ENCODE assay signal across 9 cellular contexts in the genomic region with DNA sequence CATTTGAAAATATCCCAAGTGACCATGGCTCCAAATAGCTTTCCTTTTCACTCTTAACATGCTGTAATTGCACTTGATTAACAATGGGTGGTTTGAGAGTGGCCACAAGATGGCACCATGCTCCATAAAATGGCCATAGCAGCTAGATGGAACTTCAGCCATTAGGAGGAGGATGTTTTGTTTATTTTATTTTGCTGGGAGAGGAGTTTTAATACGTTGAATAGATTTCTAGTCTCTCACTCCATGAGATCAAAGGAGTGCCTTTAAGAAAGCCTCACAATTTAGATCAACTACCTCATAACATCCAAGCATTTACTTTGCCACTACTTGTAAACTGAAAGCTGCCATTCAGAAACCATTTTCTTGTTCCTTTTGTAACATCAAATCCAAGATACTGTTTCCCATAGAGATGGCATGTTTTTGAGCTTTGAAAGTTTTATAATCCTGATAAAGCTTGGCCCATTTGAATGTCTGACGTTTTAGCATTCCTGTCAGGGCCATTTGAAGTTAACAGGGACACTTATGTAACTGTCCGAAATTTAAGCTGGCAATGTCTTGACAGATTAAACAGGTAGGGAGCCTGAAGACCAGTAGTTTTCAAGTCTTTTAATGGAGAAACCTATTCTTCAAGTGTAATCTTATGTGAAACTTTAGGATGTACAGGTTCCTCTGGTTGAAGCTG. TPM values are rescaled to one million over a fixed set of nuclear protein-coding genes. Genes with fewer than 3 reads are reported as not detected.
DNase-seq lines count a peak whose midpoint lies in the region; ATAC-seq and TF ChIP-seq lines count a peak whose summit lies in the region.
"Had no signal": no experiment of that assay in that cellular context is flagged by ENCODE, and none has a peak within 500 bp of the region (broad histone marks: within the 10 kb centered on the region; RNA-seq: fewer than 3 reads in every experiment).

No MANE protein-coding gene starts in this region.

- TF ChIP-seq CTCF in AG04450 (IDR thresholded peaks at IDR 0.05; ENCODE audit: low read depth, low read length) (peak; percentile 87), GM23338 (conservative IDR thresholded peaks at IDR 0.05; ENCODE audit: low read depth in 2 of 2) (peak; percentile 93 to 99)

- H3K27ac ChIP-seq in AG04450 (ENCODE audit: low read depth, low read length) (no peak overlapping the region), GM23338 (ENCODE audit: low read depth) (no peak overlapping the region)

- H3K4me1 ChIP-seq in GM23338 (ENCODE audit: insufficient read depth), result no peaks in the 10 kb centered on the region

- POLR2A ChIA-PET in AG04450 (lab: Yijun Ruan, JAX), result interaction anchor here (0.7 to 1.5 kb wide), 9 partner anchors 18 to 311 kb away, joined by 3 to 14 read pairs (median 4); partner anchors contain the start of genes FADS1 and FADS3

- ATAC-seq in GM23338 (peak; percentile 8; the same call in 2 of the 3 replicates), memory B cell (ENCODE audit: low read depth) (peak; percentile 18), GM21723 (IDR thresholded peaks at IDR 0.05; ENCODE audit: unreplicated experiment) (no peak)

- no peaks in the 10 kb centered on the region; the same call in 1 of the 2 replicates for H3K9me3 ChIP-seq in AG04450 (ENCODE audit: control insufficient read depth, insufficient read depth, low read length)

- H3K4me3 Mint-ChIP-seq in GM23338 (no peak overlapping the region; the same call in 2 of the 3 replicates), memory B cell (no peak overlapping the region)

- DNase-seq in AG04450 (ENCODE audit: low read depth, low spot score), result peak; percentile 82
- peak; percentile 85 for DNase-seq in GM23338 (ENCODE audit: low spot score)
- DNase-seq in NCI-H460 (ENCODE audit: extremely low read depth, low read depth), result peak; percentile 70
- DNase-seq in activated CD4-positive, alpha-beta T cell treated with anti-CD3 and anti-CD28 coated beads for 4 hours, result peak; percentile 65 to 73
- DNase-seq in effector CD4-positive, alpha-beta T cell, result peak; percentile 75
- peak; percentile 57 to 68 for DNase-seq in memory B cell (ENCODE audit: low spot score in 2 of 2)
- peak; percentile 50 to 61 for DNase-seq in stimulated activated CD8-positive, alpha-beta memory T cell treated with anti-CD3 and anti-CD28 coated beads, Interleukin-7, amount 100 ng/mL, for 4 hours (ENCODE audit: low read depth in 2 of 2)

- no peaks in the 10 kb centered on the region for H3K9me3 Mint-ChIP-seq in GM23338
- no peaks in the 10 kb centered on the region for H3K9me3 Mint-ChIP-seq in memory B cell
- H3K9me3 Mint-ChIP-seq: stimulated activated naive CD8-positive, alpha-beta T cell treated with anti-CD3 and anti-CD28 coated beads, Interleukin-15, Interleukin-2, amounts not matched to agents 100 ng/mL and 50 ng/mL, for 24 hours had no signal

- H3K4me3 ChIP-seq in AG04450 (ENCODE audit: low read depth, low read length) (no peak overlapping the region), GM23338 (no peak overlapping the region)

- H3K36me3 ChIP-seq in GM23338 (ENCODE audit: insufficient read depth), result peaks cover 9% of the 10 kb centered on the region

- peaks cover 21% of the 10 kb centered on the region; the same call in 1 of the 2 replicates for H3F3A ChIP-seq in GM23338 (replicated peaks; ENCODE audit: low read depth)

- H3K79me2 ChIP-seq in GM23338 (replicated peaks; ENCODE audit: insufficient read depth), result peaks cover 33% of the 10 kb centered on the region

- H3K27ac Mint-ChIP-seq in GM23338 (peak overlapping the region; percentile 52; the same call in 1 of the 2 replicates), memory B cell (no peak overlapping the region)
- H3K27ac Mint-ChIP-seq: stimulated activated naive CD8-positive, alpha-beta T cell treated with anti-CD3 and anti-CD28 coated beads, Interleukin-15, Interleukin-2, amounts not matched to agents 100 ng/mL and 50 ng/mL, for 24 hours had no signal

- H3K4me1 Mint-ChIP-seq in GM23338 (peaks cover 11% of the 10 kb centered on the region), memory B cell (peaks cover 7% of the 10 kb centered on the region)

- H3K27me3 ChIP-seq in AG04450 (ENCODE audit: control insufficient read depth, insufficient read depth, low read length), result no peaks in the 10 kb centered on the region
- no peaks in the 10 kb centered on the region for H3K27me3 ChIP-seq in GM23338 (ENCODE audit: insufficient read depth)

- H3K27me3 Mint-ChIP-seq in GM23338 (ENCODE audit: insufficient read depth, low read depth, poor library complexity), result no peaks in the 10 kb centered on the region
- no peaks in the 10 kb centered on the region for H3K27me3 Mint-ChIP-seq in memory B cell
- H3K27me3 Mint-ChIP-seq: stimulated activated naive CD8-positive, alpha-beta T cell treated with anti-CD3 and anti-CD28 coated beads, Interleukin-15, Interleukin-2, amounts not matched to agents 100 ng/mL and 50 ng/mL, for 24 hours had no signal

- CTCF ChIA-PET in AG04450 (lab: Charles Lee), result interaction anchor here (0.5 to 6.2 kb wide), 50 partner anchors 9 to 787 kb away, joined by 3 to 168 read pairs (median 5); partner anchors contain the start of genes BEST1, FADS1 and FADS2

- H4K20me1 ChIP-seq in GM23338 (replicated peaks; ENCODE audit: insufficient read depth), result peaks cover 11% of the 10 kb centered on the region

- no peaks in the 10 kb centered on the region for H3K9me2 ChIP-seq in GM23338 (ENCODE audit: insufficient read depth)

- peaks cover 74% of the 10 kb centered on the region for H3K36me3 Mint-ChIP-seq in GM23338 (ENCODE audit: low read depth)
- peaks cover 5% of the 10 kb centered on the region for H3K36me3 Mint-ChIP-seq in memory B cell

- no peak overlapping the region for H3K4me2 ChIP-seq in GM23338

- no peak overlapping the region for H2AFZ ChIP-seq in GM23338

TF ChIP-seq in GM23338, 12 proteins besides CTCF, POLR2A, EP300 and RAD21 (continues in another document):
- no peak for TF ChIP-seq NANOG (IDR thresholded peaks at IDR 0.05; ENCODE audit: borderline replicate concordance)
- no peak for TF ChIP-seq EZH2 (IDR thresholded peaks at IDR 0.05; ENCODE audit: low read depth, unreplicated experiment)
- no peak for TF ChIP-seq EZH2phosphoT487 (IDR thresholded peaks at IDR 0.05; ENCODE audit: unreplicated experiment)
- TF ChIP-seq ZNF331 (CRISPR knock-in tag; IDR thresholded peaks at IDR 0.05; ENCODE audit: low read depth), result no peak

RNA-seq across cellular contexts. Expression of gene FEN1, which starts 4.7 kb away (rescaled TPM):
- polyA plus RNA-seq in AG04450 (2011; rRNA removed) (7.1 and 8.4 TPM in 2 replicates), GM23338 (2016; fragmentation: Nextera tagmentation; extraction: Ambion mirVana) (78.8 and 85.1 TPM in 2 replicates)
- polyA minus RNA-seq in AG04450 (2011; rRNA and poly(A)+ RNA removed), result 8.6 and 10.3 TPM in 2 replicates
- 89.0 and 96.3 TPM in 2 replicates for total RNA-seq in GM23338 (2014; rRNA removed; shearing (Covaris generic))
- 19.3 and 21.3 TPM in 2 replicates for total RNA-seq in NCI-H460 (2014; rRNA removed; shearing (Covaris generic))
- 48.6 and 79.9 TPM in 2 replicates for polyA plus RNA-seq in NCI-H460 (2014; cell fraction: nucleus; rRNA removed)

RNA-seq across cellular contexts. Expression of gene TMEM258, which starts 5.0 kb away (rescaled TPM):
- 300 and 356 TPM in 2 replicates for polyA plus RNA-seq in AG04450 (2011; rRNA removed)
- polyA minus RNA-seq in AG04450 (2011; rRNA and poly(A)+ RNA removed), result 111 and 128 TPM in 2 replicates
- total RNA-seq in GM23338 (2014; rRNA removed; shearing (Covaris generic)), result 71.3 and 73.3 TPM in 2 replicates
- polyA plus RNA-seq in GM23338 (2016; fragmentation: Nextera tagmentation; extraction: Ambion mirVana), result 519 and 553 TPM in 2 replicates
- total RNA-seq in NCI-H460 (2014; rRNA removed; shearing (Covaris generic)), result 95.4 and 111 TPM in 2 replicates
- 22.1 and 56.4 TPM in 2 replicates for polyA plus RNA-seq in NCI-H460 (2014; cell fraction: nucleus; rRNA removed)

RNA-seq across cellular contexts. Expression of gene FADS1, which starts 19.4 kb away (rescaled TPM):
- polyA plus RNA-seq in AG04450 (2011; rRNA removed), result 50.4 and 52.4 TPM in 2 replicates
- polyA minus RNA-seq in AG04450 (2011; rRNA and poly(A)+ RNA removed), result 70.4 and 97.0 TPM in 2 replicates
- total RNA-seq in GM23338 (2014; rRNA removed; shearing (Covaris generic)), result 103 and 119 TPM in 2 replicates
- polyA plus RNA-seq in GM23338 (2016; fragmentation: Nextera tagmentation; extraction: Ambion mirVana), result 67.6 and 74.9 TPM in 2 replicates
- 89.8 and 95.9 TPM in 2 replicates for total RNA-seq in NCI-H460 (2014; rRNA removed; shearing (Covaris generic))
- polyA plus RNA-seq in NCI-H460 (2014; cell fraction: nucleus; rRNA removed), result 127 and 149 TPM in 2 replicates

RNA-seq across cellular contexts. Expression of gene FADS2, which starts 30.7 kb away (rescaled TPM):
- polyA plus RNA-seq in AG04450 (2011; rRNA removed) (183 and 218 TPM in 2 replicates), GM23338 (2016; fragmentation: Nextera tagmentation; extraction: Ambion mirVana) (124 and 126 TPM in 2 replicates)
- polyA minus RNA-seq in AG04450 (2011; rRNA and poly(A)+ RNA removed), result 383 and 456 TPM in 2 replicates
- total RNA-seq in GM23338 (2014; rRNA removed; shearing (Covaris generic)), result 354 and 392 TPM in 2 replicates
- 19.3 and 23.1 TPM in 2 replicates for total RNA-seq in NCI-H460 (2014; rRNA removed; shearing (Covaris generic))
- 72.9 and 89.1 TPM in 2 replicates for polyA plus RNA-seq in NCI-H460 (2014; cell fraction: nucleus; rRNA removed)

RNA-seq across cellular contexts. Expression of gene MYRF, which starts 45.0 kb away (rescaled TPM):
- polyA plus RNA-seq in AG04450 (2011; rRNA removed) (2.7 and 4.2 TPM in 2 replicates), GM23338 (2016; fragmentation: Nextera tagmentation; extraction: Ambion mirVana) (1.9 and 2.2 TPM in 2 replicates)
- 4.1 and 5.0 TPM in 2 replicates for polyA minus RNA-seq in AG04450 (2011; rRNA and poly(A)+ RNA removed)
- total RNA-seq in GM23338 (2014; rRNA removed; shearing (Covaris generic)), result 5.0 and 5.5 TPM in 2 replicates
- total RNA-seq in NCI-H460 (2014; rRNA removed; shearing (Covaris generic)), result 0.30 and 0.35 TPM in 2 replicates
- 2.4 and 4.8 TPM in 2 replicates for polyA plus RNA-seq in NCI-H460 (2014; cell fraction: nucleus; rRNA removed)
